In the genomic region with DNA sequence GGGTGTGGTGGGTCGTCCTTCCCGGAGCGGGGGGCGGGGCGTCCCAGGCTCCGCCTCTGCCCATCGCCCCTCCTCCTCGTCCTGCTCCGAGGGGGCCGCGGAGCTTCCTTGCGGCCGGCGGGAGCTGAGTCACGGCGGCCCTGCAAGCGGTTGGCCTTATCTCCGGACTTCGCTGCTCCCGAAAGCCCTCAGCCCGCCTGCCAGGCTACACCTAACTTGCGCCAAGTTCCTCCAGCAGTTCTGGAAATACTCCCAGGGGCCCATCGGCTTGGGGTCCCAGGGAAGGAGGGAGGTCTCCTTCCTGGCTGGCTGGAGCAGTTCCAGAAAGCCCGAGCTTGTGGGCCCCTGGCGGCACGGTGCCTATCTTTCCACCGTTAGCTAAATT, we compare ENCODE assay signal across 8 cellular contexts. TPM values are rescaled to one million over a fixed set of nuclear protein-coding genes. Genes with fewer than 3 reads are reported as not detected.
DNase-seq lines count a peak whose midpoint lies in the region; ATAC-seq and TF ChIP-seq lines count a peak whose summit lies in the region.

No MANE protein-coding gene starts in this region.

- 0% methylated on average over 14 of the region's 27 CpGs for WGBS in SK-N-SH (ENCODE audit: low lambda C conversion rate)
- 0 to 2% (median 1%) methylated on average over 20 to 27 of the region's 27 CpGs for WGBS in adipose tissue, 3 donors

- ATAC-seq in GM21526 (IDR thresholded peaks at IDR 0.05; ENCODE audit: low FRiP score, unreplicated experiment): peak; percentile 77

- H3K79me2 ChIP-seq in SK-N-SH (ENCODE audit: insufficient read depth): no peaks in the 10 kb centered on the region

- H3K9me3 ChIP-seq in SK-N-SH (no peaks in the 10 kb centered on the region), vagina (no peaks in the 10 kb centered on the region)

- intact Hi-C loops in cardiac septum (cut with DNase I): loop anchor here (1.0 to 5.0 kb wide), 6 partner anchors 27 to 106 kb away; a partner anchor contains a TSS
- intact Hi-C loops in posterior cingulate gyrus (cut with DNase I): loop anchor here (1.0 to 5.0 kb wide), 3 partner anchors 54 to 94 kb away; a partner anchor contains a TSS
- intact Hi-C loops in vagina (cut with DNase I): loop anchor here (5.0 kb wide), 1 partner anchor 46 kb away; no protein-coding TSS in a partner anchor

- peak in 1 of 2 experiments; percentile 35; a peak in 1 of 4 replicates for TF ChIP-seq EP300 in SK-N-SH (IDR thresholded peaks at IDR 0.05; ENCODE audit: borderline replicate concordance in 1 of 2, low read depth in 1 of 2, low read length in 1 of 2)

- CTCF ChIA-PET in SK-N-SH (lab: Yijun Ruan, JAX): interaction anchor here (0.7 to 2.3 kb wide), 12 partner anchors 14 to 121 kb away, joined by 3 to 14 read pairs (median 6); a partner anchor contains a TSS

- H3K4me3 ChIP-seq in SK-N-SH (ENCODE audit: low read depth in 2 of 2, low read length in 1 of 2) (peak overlapping the region; percentile 52 to 69), vagina (peak overlapping the region; percentile 53 to 61)

- peak overlapping the region; percentile 95 for H3K4me2 ChIP-seq in SK-N-SH

- H3K27ac ChIP-seq in SK-N-SH (ENCODE audit: low read depth in 2 of 2, low read length in 1 of 2) (peak overlapping the region; percentile 93 to 100), adipose tissue (ENCODE audit: low read depth, low read length) (peak overlapping the region; percentile 55), vagina (peak overlapping the region; percentile 96)

- DNase-seq in DMS53 treated with DMSO at 0.1 percent for 48 hours (lab: John Stamatoyannopoulos, UW; ENCODE audit: unreplicated experiment) (peak; percentile 72), HuH-7.5 (ENCODE audit: low spot score) (peak; percentile 79), SK-N-SH (peak; percentile 95), cardiac septum (ENCODE audit: low spot score) (peak; percentile 95), posterior cingulate gyrus (peak; percentile 49 to 97 (median 79)), vagina (ENCODE audit: extremely low spot score in 2 of 2) (no peak)

- POLR2A ChIA-PET in SK-N-SH (lab: Yijun Ruan, JAX): interaction anchor here (0.8 to 2.1 kb wide), 7 partner anchors 19 to 89 kb away, joined by 3 to 8 read pairs (median 3); a partner anchor contains a TSS

- no peaks in the 10 kb centered on the region for H3K36me3 ChIP-seq in SK-N-SH (replicated peaks in 1 of 2; ENCODE audit: control insufficient read depth in 1 of 2, insufficient read depth in 2 of 2, low read length in 1 of 2)
- H3K36me3 ChIP-seq in vagina: no peaks in the 10 kb centered on the region

- H3K27me3 ChIP-seq in SK-N-SH (ENCODE audit: insufficient read depth): no peaks in the 10 kb centered on the region
- no peaks in the 10 kb centered on the region for H3K27me3 ChIP-seq in vagina

- peak in 1 of 2 donors; percentile 79 for TF ChIP-seq POLR2A in vagina (IDR thresholded peaks at IDR 0.05)

- H4K20me1 ChIP-seq in SK-N-SH (ENCODE audit: insufficient read depth): no peaks in the 10 kb centered on the region

- no peaks in the 10 kb centered on the region for H3K9me2 ChIP-seq in SK-N-SH

- peaks cover 23% of the 10 kb centered on the region for H3F3A ChIP-seq in SK-N-SH (replicated peaks; ENCODE audit: insufficient read depth)

- TF ChIP-seq RAD21 in SK-N-SH (IDR thresholded peaks at IDR 0.05; ENCODE audit: low read length): peak; percentile 5; the same call in 1 of the 2 replicates

- H3K4me1 ChIP-seq in SK-N-SH (ENCODE audit: control insufficient read depth in 1 of 2, insufficient read depth in 2 of 2, low read depth in 1 of 2, low read length in 1 of 2) (peaks cover 15 to 19% of the 10 kb centered on the region in 2 experiments; a peak in 2 of 4 replicates), vagina (peaks cover 23% of the 10 kb centered on the region)

- peak overlapping the region; percentile 95 for H3K9ac ChIP-seq in SK-N-SH

- TF ChIP-seq CTCF in SK-N-SH (IDR thresholded peaks at IDR 0.05): no peak
- no peak for TF ChIP-seq CTCF in vagina (IDR thresholded peaks at IDR 0.05)

- H2AFZ ChIP-seq in SK-N-SH (ENCODE audit: low read depth): peak overlapping the region; percentile 78

TF ChIP-seq in SK-N-SH, 30 proteins besides CTCF, POLR2A, EP300 and RAD21 (continues in another document):
- TF ChIP-seq FOXJ3 (CRISPR knock-in tag; IDR thresholded peaks at IDR 0.05): no peak
- TF ChIP-seq FOSL2 (IDR thresholded peaks at IDR 0.05; ENCODE audit: borderline replicate concordance, low read depth): peak; percentile 71; the same call in 1 of the 2 replicates
- TF ChIP-seq SMC3 (IDR thresholded peaks at IDR 0.05; ENCODE audit: low read depth, low read length): no peak
- TF ChIP-seq SIN3A (IDR thresholded peaks at IDR 0.05; ENCODE audit: borderline replicate concordance, low read depth, low read length): no peak
- TF ChIP-seq, protein P1, sequence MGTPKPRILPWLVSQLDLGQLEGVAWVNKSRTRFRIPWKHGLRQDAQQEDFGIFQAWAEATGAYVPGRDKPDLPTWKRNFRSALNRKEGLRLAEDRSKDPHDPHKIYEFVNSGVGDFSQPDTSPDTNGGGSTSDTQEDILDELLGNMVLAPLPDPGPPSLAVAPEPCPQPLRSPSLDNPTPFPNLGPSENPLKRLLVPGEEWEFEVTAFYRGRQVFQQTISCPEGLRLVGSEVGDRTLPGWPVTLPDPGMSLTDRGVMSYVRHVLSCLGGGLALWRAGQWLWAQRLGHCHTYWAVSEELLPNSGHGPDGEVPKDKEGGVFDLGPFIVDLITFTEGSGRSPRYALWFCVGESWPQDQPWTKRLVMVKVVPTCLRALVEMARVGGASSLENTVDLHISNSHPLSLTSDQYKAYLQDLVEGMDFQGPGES (IDR thresholded peaks at IDR 0.05; ENCODE audit: low read depth, low read length): no peak
- no peak for TF ChIP-seq ELF1 (IDR thresholded peaks at IDR 0.05)
- TF ChIP-seq, protein P2, sequence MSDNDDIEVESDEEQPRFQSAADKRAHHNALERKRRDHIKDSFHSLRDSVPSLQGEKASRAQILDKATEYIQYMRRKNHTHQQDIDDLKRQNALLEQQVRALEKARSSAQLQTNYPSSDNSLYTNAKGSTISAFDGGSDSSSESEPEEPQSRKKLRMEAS (IDR thresholded peaks at IDR 0.05; ENCODE audit: low read depth): 0 out of 2 replicates have a peak, but pooled peaks have one; percentile 25
- TF ChIP-seq MXI1 (IDR thresholded peaks at IDR 0.05; ENCODE audit: low read depth, low read length): no peak
- TF ChIP-seq FOXM1 (IDR thresholded peaks at IDR 0.05; ENCODE audit: low read depth): no peak
- TF ChIP-seq, protein P3, sequence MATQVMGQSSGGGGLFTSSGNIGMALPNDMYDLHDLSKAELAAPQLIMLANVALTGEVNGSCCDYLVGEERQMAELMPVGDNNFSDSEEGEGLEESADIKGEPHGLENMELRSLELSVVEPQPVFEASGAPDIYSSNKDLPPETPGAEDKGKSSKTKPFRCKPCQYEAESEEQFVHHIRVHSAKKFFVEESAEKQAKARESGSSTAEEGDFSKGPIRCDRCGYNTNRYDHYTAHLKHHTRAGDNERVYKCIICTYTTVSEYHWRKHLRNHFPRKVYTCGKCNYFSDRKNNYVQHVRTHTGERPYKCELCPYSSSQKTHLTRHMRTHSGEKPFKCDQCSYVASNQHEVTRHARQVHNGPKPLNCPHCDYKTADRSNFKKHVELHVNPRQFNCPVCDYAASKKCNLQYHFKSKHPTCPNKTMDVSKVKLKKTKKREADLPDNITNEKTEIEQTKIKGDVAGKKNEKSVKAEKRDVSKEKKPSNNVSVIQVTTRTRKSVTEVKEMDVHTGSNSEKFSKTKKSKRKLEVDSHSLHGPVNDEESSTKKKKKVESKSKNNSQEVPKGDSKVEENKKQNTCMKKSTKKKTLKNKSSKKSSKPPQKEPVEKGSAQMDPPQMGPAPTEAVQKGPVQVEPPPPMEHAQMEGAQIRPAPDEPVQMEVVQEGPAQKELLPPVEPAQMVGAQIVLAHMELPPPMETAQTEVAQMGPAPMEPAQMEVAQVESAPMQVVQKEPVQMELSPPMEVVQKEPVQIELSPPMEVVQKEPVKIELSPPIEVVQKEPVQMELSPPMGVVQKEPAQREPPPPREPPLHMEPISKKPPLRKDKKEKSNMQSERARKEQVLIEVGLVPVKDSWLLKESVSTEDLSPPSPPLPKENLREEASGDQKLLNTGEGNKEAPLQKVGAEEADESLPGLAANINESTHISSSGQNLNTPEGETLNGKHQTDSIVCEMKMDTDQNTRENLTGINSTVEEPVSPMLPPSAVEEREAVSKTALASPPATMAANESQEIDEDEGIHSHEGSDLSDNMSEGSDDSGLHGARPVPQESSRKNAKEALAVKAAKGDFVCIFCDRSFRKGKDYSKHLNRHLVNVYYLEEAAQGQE (IDR thresholded peaks at IDR 0.05; ENCODE audit: low read depth, low read length): peak; percentile 37; the same call in 1 of the 2 replicates
- TF ChIP-seq, protein P4, sequence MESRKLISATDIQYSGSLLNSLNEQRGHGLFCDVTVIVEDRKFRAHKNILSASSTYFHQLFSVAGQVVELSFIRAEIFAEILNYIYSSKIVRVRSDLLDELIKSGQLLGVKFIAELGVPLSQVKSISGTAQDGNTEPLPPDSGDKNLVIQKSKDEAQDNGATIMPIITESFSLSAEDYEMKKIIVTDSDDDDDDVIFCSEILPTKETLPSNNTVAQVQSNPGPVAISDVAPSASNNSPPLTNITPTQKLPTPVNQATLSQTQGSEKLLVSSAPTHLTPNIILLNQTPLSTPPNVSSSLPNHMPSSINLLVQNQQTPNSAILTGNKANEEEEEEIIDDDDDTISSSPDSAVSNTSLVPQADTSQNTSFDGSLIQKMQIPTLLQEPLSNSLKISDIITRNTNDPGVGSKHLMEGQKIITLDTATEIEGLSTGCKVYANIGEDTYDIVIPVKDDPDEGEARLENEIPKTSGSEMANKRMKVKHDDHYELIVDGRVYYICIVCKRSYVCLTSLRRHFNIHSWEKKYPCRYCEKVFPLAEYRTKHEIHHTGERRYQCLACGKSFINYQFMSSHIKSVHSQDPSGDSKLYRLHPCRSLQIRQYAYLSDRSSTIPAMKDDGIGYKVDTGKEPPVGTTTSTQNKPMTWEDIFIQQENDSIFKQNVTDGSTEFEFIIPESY (IDR thresholded peaks at IDR 0.05; ENCODE audit: borderline replicate concordance, low read depth): no peak
- TF ChIP-seq NFIC (IDR thresholded peaks at IDR 0.05; ENCODE audit: borderline replicate concordance): peak; percentile 68

RNA-seq across cellular contexts. Expression of a gene that starts 54.2 kb away (rescaled TPM):
- polyA plus RNA-seq in SK-N-SH (2012; rRNA removed) (23.3 and 29.4 TPM in 2 replicates), adipose tissue (10 to 100 TPM; 21.5 to 37.0 (median 22.4) TPM)
- polyA plus RNA-seq in SK-N-SH (2012; cell fraction: cytosol; rRNA removed): 32.0 and 35.5 TPM in 2 replicates
- 7.2 and 10.1 TPM in 2 replicates for polyA plus RNA-seq in SK-N-SH (2012; cell fraction: nucleus; rRNA removed)
- total RNA-seq in cardiac septum (27.2 TPM), vagina (18.4 TPM)

RNA-seq across cellular contexts. Expression of a gene that starts 59.6 kb away (rescaled TPM):
- polyA plus RNA-seq in SK-N-SH (2012; rRNA removed) (25.7 and 26.5 TPM in 2 replicates), adipose tissue (10 to 100 TPM; 12.5 to 17.9 (median 13.2) TPM)
- 10.2 and 17.2 TPM in 2 replicates for polyA plus RNA-seq in SK-N-SH (2012; cell fraction: cytosol; rRNA removed)
- polyA plus RNA-seq in SK-N-SH (2012; cell fraction: nucleus; rRNA removed): 27.7 and 28.0 TPM in 2 replicates
- total RNA-seq in cardiac septum (25.7 TPM), vagina (35.4 TPM)

Comparison
In these comparisons a context has a peak if more than half of its experiments do, and no peak if none do; other contexts are left out.
1. DNase-seq: peak in DMS53 treated with DMSO at 0.1 percent for 48 hours (single experiment), HuH-7.5 (single experiment), SK-N-SH (single experiment), cardiac septum (single experiment) and posterior cingulate gyrus (10 of 10); none in vagina (0 of 2).
2. Peak in every context shown above with its lines, with median percentiles within 50 percentile points of each other: H3K27ac ChIP-seq.